In genomic region chr4:188941524-188942109, GRCh38 we compare ENCODE assay signal across 1 cellular context.
TF ChIP-seq lines count a peak whose summit lies in the region.

No MANE protein-coding gene starts in this region.

TF ChIP-seq in SK-N-SH, 30 proteins besides CTCF, POLR2A, EP300 and RAD21 (continued from another document):
- no peak for TF ChIP-seq RXRA (IDR thresholded peaks at IDR 0.05; ENCODE audit: borderline replicate concordance, low read depth)
- no peak for TF ChIP-seq MXI1 (IDR thresholded peaks at IDR 0.05; ENCODE audit: low read depth, low read length)
- TF ChIP-seq USF2 (IDR thresholded peaks at IDR 0.05; ENCODE audit: borderline replicate concordance, low read depth, low read length): no peak
- TF ChIP-seq EZH2phosphoT487 (IDR thresholded peaks at IDR 0.05; ENCODE audit: borderline replicate concordance, low read depth): no peak
- TF ChIP-seq, protein P1, sequence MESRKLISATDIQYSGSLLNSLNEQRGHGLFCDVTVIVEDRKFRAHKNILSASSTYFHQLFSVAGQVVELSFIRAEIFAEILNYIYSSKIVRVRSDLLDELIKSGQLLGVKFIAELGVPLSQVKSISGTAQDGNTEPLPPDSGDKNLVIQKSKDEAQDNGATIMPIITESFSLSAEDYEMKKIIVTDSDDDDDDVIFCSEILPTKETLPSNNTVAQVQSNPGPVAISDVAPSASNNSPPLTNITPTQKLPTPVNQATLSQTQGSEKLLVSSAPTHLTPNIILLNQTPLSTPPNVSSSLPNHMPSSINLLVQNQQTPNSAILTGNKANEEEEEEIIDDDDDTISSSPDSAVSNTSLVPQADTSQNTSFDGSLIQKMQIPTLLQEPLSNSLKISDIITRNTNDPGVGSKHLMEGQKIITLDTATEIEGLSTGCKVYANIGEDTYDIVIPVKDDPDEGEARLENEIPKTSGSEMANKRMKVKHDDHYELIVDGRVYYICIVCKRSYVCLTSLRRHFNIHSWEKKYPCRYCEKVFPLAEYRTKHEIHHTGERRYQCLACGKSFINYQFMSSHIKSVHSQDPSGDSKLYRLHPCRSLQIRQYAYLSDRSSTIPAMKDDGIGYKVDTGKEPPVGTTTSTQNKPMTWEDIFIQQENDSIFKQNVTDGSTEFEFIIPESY (IDR thresholded peaks at IDR 0.05; ENCODE audit: borderline replicate concordance, low read depth): peak; percentile 39; the same call in 1 of the 2 replicates
- TF ChIP-seq FOXJ3 (CRISPR knock-in tag; IDR thresholded peaks at IDR 0.05): no peak
